In genomic region chr4:37892641-37893040, GRCh38 we compare ENCODE assay signal across 7 cellular contexts. TPM values are rescaled to one million over a fixed set of nuclear protein-coding genes. Genes with fewer than 3 reads are reported as not detected.
DNase-seq lines count a peak whose midpoint lies in the region; ATAC-seq and TF ChIP-seq lines count a peak whose summit lies in the region.

No MANE protein-coding gene starts in this region.

- CTCF ChIA-PET in Caco-2 (lab: Charles Lee): no interaction called here

- peaks cover 62% of the 10 kb centered on the region for H3K27me3 ChIP-seq in neural progenitor cell
- H3K27me3 ChIP-seq in GM23248 (replicated peaks; ENCODE audit: insufficient read depth): peaks cover 60% of the 10 kb centered on the region
- no peaks in the 10 kb centered on the region; the same call in 1 of the 2 replicates for H3K27me3 ChIP-seq in Caco-2 (replicated peaks; ENCODE audit: control insufficient read depth, insufficient read depth, low read length)

- TF ChIP-seq CTCF in neural progenitor cell (IDR thresholded peaks at IDR 0.05) (no peak), Caco-2 (IDR thresholded peaks at IDR 0.05; ENCODE audit: insufficient read depth in 1 of 2, low read depth in 1 of 2, low read length in 1 of 2, severe bottlenecking in 1 of 2, unreplicated experiment in 1 of 2) (no peak)

- H3K9me3 ChIP-seq in neural progenitor cell (ENCODE audit: low read depth): no peaks in the 10 kb centered on the region
- H3K9me3 ChIP-seq in GM23248 (ENCODE audit: low read depth): no peaks in the 10 kb centered on the region
- no peaks in the 10 kb centered on the region for H3K9me3 ChIP-seq in Caco-2

- H3K27ac ChIP-seq in neural progenitor cell: no peak overlapping the region
- no peak overlapping the region for H3K27ac ChIP-seq in GM23248

- ATAC-seq in GM19463 (IDR thresholded peaks at IDR 0.05; ENCODE audit: unreplicated experiment): peak; percentile 40
- ATAC-seq in HG03520 (IDR thresholded peaks at IDR 0.05; ENCODE audit: unreplicated experiment): peak; percentile 45

- POLR2A ChIA-PET in Caco-2 (lab: Charles Lee): no interaction called here

- peaks cover 34% of the 10 kb centered on the region for H3K27me3 Mint-ChIP-seq in neural progenitor cell (ENCODE audit: insufficient read depth, low read depth)
- H3K27me3 Mint-ChIP-seq in Caco-2 (ENCODE audit: insufficient read depth, unreplicated experiment): peaks cover 20% of the 10 kb centered on the region

- in situ Hi-C loops in GM23248 (cut with MboI): no loop called here

- H3K79me2 ChIP-seq in neural progenitor cell (ENCODE audit: low read depth) (no peaks in the 10 kb centered on the region), GM23248 (ENCODE audit: insufficient read depth) (no peaks in the 10 kb centered on the region)

- H3K9ac ChIP-seq in neural progenitor cell: no peak overlapping the region
- no peak overlapping the region for H3K9ac ChIP-seq in GM23248

- no peaks in the 10 kb centered on the region for H3K36me3 ChIP-seq in neural progenitor cell
- H3K36me3 ChIP-seq in GM23248 (ENCODE audit: low read depth): no peaks in the 10 kb centered on the region
- no peaks in the 10 kb centered on the region for H3K36me3 ChIP-seq in Caco-2 (ENCODE audit: control insufficient read depth, insufficient read depth, low read length)

- peak overlapping the region; percentile 74 for H3K4me3 Mint-ChIP-seq in neural progenitor cell
- H3K4me3 Mint-ChIP-seq in Caco-2 (ENCODE audit: unreplicated experiment): no peak overlapping the region

- DNase-seq in activated CD8-positive, alpha-beta memory T cell treated with anti-CD3 and anti-CD28 coated beads for 4 hours (ENCODE audit: low read depth in 2 of 2): peak; percentile 27 to 28
- DNase-seq in neural progenitor cell (ENCODE audit: low spot score) (no peak), GM23248 (no peak), hippocampal formation (lab: John Stamatoyannopoulos, UW) (no peak), Caco-2 (no peak)

- H4K20me1 ChIP-seq in neural progenitor cell (ENCODE audit: low read depth) (peaks cover 4% of the 10 kb centered on the region), GM23248 (ENCODE audit: insufficient read depth) (no peaks in the 10 kb centered on the region)

- BruUV-seq in Caco-2 (replicated peaks; lab: Mats Ljungman, UMichigan): no TSS peak

- H3K4me2 ChIP-seq in neural progenitor cell (no peak overlapping the region), GM23248 (ENCODE audit: unreplicated experiment) (no peak overlapping the region)

- H3F3A ChIP-seq in neural progenitor cell (ENCODE audit: low read depth) (no peaks in the 10 kb centered on the region), GM23248 (ENCODE audit: insufficient read depth) (no peaks in the 10 kb centered on the region)

- 75 to 76% methylated on average over 5 of the region's 5 CpGs for WGBS in GM23248 (ENCODE audit: low coverage in 1 of 2, low lambda C conversion rate in 2 of 2, missing lambda C conversion rate in 2 of 2), 2 experiments

- H3K9me3 Mint-ChIP-seq in neural progenitor cell (no peaks in the 10 kb centered on the region), Caco-2 (ENCODE audit: unreplicated experiment) (no peaks in the 10 kb centered on the region)

- no peak overlapping the region for H3K4me3 ChIP-seq in neural progenitor cell
- H3K4me3 ChIP-seq in GM23248: no peak overlapping the region
- no peak overlapping the region for H3K4me3 ChIP-seq in Caco-2 (ENCODE audit: low read depth, low read length)

- H3K4me1 Mint-ChIP-seq in neural progenitor cell (peaks cover 3% of the 10 kb centered on the region), Caco-2 (ENCODE audit: low read depth, unreplicated experiment) (no peaks in the 10 kb centered on the region)

- no peaks in the 10 kb centered on the region for H3K9me2 ChIP-seq in GM23248 (ENCODE audit: insufficient read depth)

- intact Hi-C loops in Caco-2 (cut with micrococcal nuclease; ENCODE audit: unreplicated experiment): loop anchor here (5.0 kb wide), 1 partner anchor 145 kb away; no protein-coding TSS in a partner anchor

- H3K27ac Mint-ChIP-seq in neural progenitor cell: no peak overlapping the region
- no peak overlapping the region for H3K27ac Mint-ChIP-seq in Caco-2 (ENCODE audit: unreplicated experiment)

- H3K36me3 Mint-ChIP-seq in neural progenitor cell: no peaks in the 10 kb centered on the region
- H3K36me3 Mint-ChIP-seq in Caco-2 (ENCODE audit: insufficient read depth, unreplicated experiment): no peaks in the 10 kb centered on the region

- H3K4me1 ChIP-seq in neural progenitor cell (peaks cover 12% of the 10 kb centered on the region), GM23248 (ENCODE audit: insufficient read depth) (no peaks in the 10 kb centered on the region; the same call in 1 of the 2 replicates), Caco-2 (no peaks in the 10 kb centered on the region)

- H2AFZ ChIP-seq in neural progenitor cell (replicated peaks) (no peak overlapping the region), GM23248 (no peak overlapping the region)

RNA-seq across cellular contexts. Expression of gene TBC1D1, which starts 1.8 kb away (rescaled TPM):
- total RNA-seq in neural progenitor cell (ENCODE audit: low replicate concordance) (208 and 226 TPM in 2 replicates), Caco-2 (2022) (26.0 and 28.5 TPM in 2 replicates)
- 34.6 and 41.1 TPM in 2 replicates for total RNA-seq in GM23248 (2014; rRNA removed; shearing (Covaris generic))
- polyA plus RNA-seq in GM23248 (2016; fragmentation: Nextera tagmentation; extraction: Ambion mirVana): 12.4 and 13.6 TPM in 2 replicates

Comparison
In these comparisons a context has a peak if more than half of its experiments do, and no peak if none do; other contexts are left out.
1. DNase-seq: peak in activated CD8-positive, alpha-beta memory T cell treated with anti-CD3 and anti-CD28 coated beads for 4 hours (2 of 2); none in neural progenitor cell (single experiment), GM23248 (single experiment), hippocampal formation (0 of 2) and Caco-2 (0 of 2).